8 cellular contexts compared by ENCODE assay signal in genomic region chr17:53032861-53033271, GRCh38.
A peak's percentile ranks its signal among the peaks of the same experiment; 100 is the strongest.
DNase-seq lines count a peak whose midpoint lies in the region; ATAC-seq, FAIRE-seq and TF ChIP-seq lines count a peak whose summit lies in the region.

No MANE protein-coding gene starts in this region.

- intact Hi-C loops in K562 (cut with micrococcal nuclease), result no loop called here

- H3K79me2 ChIP-seq in K562 (ENCODE audit: control insufficient read depth, insufficient read depth, low read length), result no peaks in the 10 kb centered on the region

- no peak for DNase-seq in GM10266 (ENCODE audit: extremely low spot score)
- DNase-seq in NCI-H2029 treated with DMSO at 0.1 percent for 48 hours (lab: John Stamatoyannopoulos, UW), result peak; percentile 90
- peak in 1 of 4 experiments; percentile 9 for DNase-seq in K562 (ENCODE audit: extremely low read depth in 1 of 4, low spot score in 3 of 4)
- DNase-seq in nephron progenitor cell, result peak; percentile 48
- DNase-seq in Ammon's horn (ENCODE audit: low spot score), result no peak
- DNase-seq in KG1 (lab: John Stamatoyannopoulos, UW), result no peak

- H3K4me2 ChIP-seq in K562 (ENCODE audit: insufficient read depth, low read length), result no peak overlapping the region

- H3K27ac Mint-ChIP-seq in nephron progenitor cell, result no peak overlapping the region

- ATAC-seq in K562 (no peak), HG03039 (IDR thresholded peaks at IDR 0.05; ENCODE audit: unreplicated experiment) (no peak), GM18858 (IDR thresholded peaks at IDR 0.05; ENCODE audit: unreplicated experiment) (no peak)

- POLR2A ChIA-PET in K562 (lab: Yijun Ruan, JAX), result no interaction called here

- peak in 1 of 2 experiments; percentile 29; a peak in 2 of 4 replicates for TF ChIP-seq RAD21 in K562 (CRISPR knock-in tag; conservative IDR thresholded peaks at IDR 0.05 in 1 of 2, IDR thresholded peaks at IDR 0.05 in 1 of 2)

- no peaks in the 10 kb centered on the region for H3K9me1 ChIP-seq in K562 (ENCODE audit: control insufficient read depth, insufficient read depth, low read length)

- peaks cover 16% of the 10 kb centered on the region for H3K9me3 Mint-ChIP-seq in nephron progenitor cell

- CTCF ChIA-PET in K562 (lab: Yijun Ruan, JAX; ENCODE audit: low intra/inter-chr PET ratio), result interaction anchor here (0.9 kb wide), 1 partner anchor 1859 kb away, joined by 4 read pairs; no protein-coding TSS in a partner anchor

- H3K9ac ChIP-seq in K562 (ENCODE audit: insufficient read depth in 1 of 2, low read depth in 2 of 2, low read length in 2 of 2), result no peak overlapping the region

- no peaks in the 10 kb centered on the region for H3K4me1 Mint-ChIP-seq in nephron progenitor cell

- H3K36me3 ChIP-seq in K562 (ENCODE audit: control insufficient read depth, insufficient read depth, low read length), result no peaks in the 10 kb centered on the region

- H3K27me3 Mint-ChIP-seq in nephron progenitor cell (ENCODE audit: low read depth, poor library complexity), result no peaks in the 10 kb centered on the region

- no peak overlapping the region for H2AFZ ChIP-seq in K562 (ENCODE audit: low read depth, low read length)

- TF ChIP-seq CTCF in GM10266 (IDR thresholded peaks at IDR 0.05; ENCODE audit: control insufficient read depth, insufficient read depth, low read depth, missing control alignments) (peak; percentile 7), K562 (IDR thresholded peaks at IDR 0.05 in 2 of 3, conservative IDR thresholded peaks at IDR 0.05 in 1 of 3; ENCODE audit: insufficient read depth in 2 of 3, low read depth in 1 of 3, low read length in 3 of 3) (peak in 2 of 3 experiments; percentile 12 to 28; a peak in 1 of 6 replicates), nephron progenitor cell (IDR thresholded peaks at IDR 0.05) (peak; percentile 71)

- no peaks in the 10 kb centered on the region for H3K27me3 ChIP-seq in K562 (ENCODE audit: control insufficient read depth in 2 of 2, insufficient read depth in 2 of 2, low read length in 2 of 2)

- no TSS peak for BruUV-seq in K562 (replicated peaks; lab: Mats Ljungman, UMichigan)

- no peak for TF ChIP-seq EP300 in K562 (IDR thresholded peaks at IDR 0.05; ENCODE audit: low read length)

- H3K4me1 ChIP-seq in K562 (replicated peaks in 1 of 2; ENCODE audit: control insufficient read depth in 2 of 2, insufficient read depth in 2 of 2, low read length in 2 of 2), result no peaks in the 10 kb centered on the region

- no peak overlapping the region for H3K4me3 ChIP-seq in K562

- no peaks in the 10 kb centered on the region for H3K9me3 ChIP-seq in K562 (replicated peaks; ENCODE audit: control insufficient read depth, insufficient read depth, low read depth, low read length)

- no peak overlapping the region for H3K27ac ChIP-seq in K562 (ENCODE audit: extremely low read depth, low read depth, low read length)

- TF ChIP-seq POLR2A in K562 (conservative IDR thresholded peaks at IDR 0.05), result no peak

- no peaks in the 10 kb centered on the region for H4K20me1 ChIP-seq in K562 (replicated peaks; ENCODE audit: control insufficient read depth, insufficient read depth, low read length)

- no peaks in the 10 kb centered on the region for H3K36me3 Mint-ChIP-seq in nephron progenitor cell (ENCODE audit: low read depth)

- in situ Hi-C loops in K562 (cut with MboI), result no loop called here

- 0% methylated on average over 3 of the region's 3 CpGs for WGBS in K562 (ENCODE audit: insufficient coverage, low coverage, missing lambda C conversion rate)

- FAIRE-seq in K562 (lab: Jason Lieb, UNC), result no peak

- no peak overlapping the region for H3K4me3 Mint-ChIP-seq in nephron progenitor cell

TF ChIP-seq in K562, 482 proteins besides CTCF, POLR2A, EP300 and RAD21:
- TF ChIP-seq SREBF2 (CRISPR knock-in tag; IDR thresholded peaks at IDR 0.05) (no peak), NFIC (IDR thresholded peaks at IDR 0.05) (peak; percentile 29)

Comparison
In these comparisons a context has a peak if more than half of its experiments do, and no peak if none do; other contexts are left out.
1. DNase-seq: peak in NCI-H2029 treated with DMSO at 0.1 percent for 48 hours (single experiment) and nephron progenitor cell (single experiment); none in GM10266 (single experiment), Ammon's horn (single experiment) and KG1 (single experiment).
2. CTCF ChIP-seq: peak in every context shown above with its lines; median percentile 71 in nephron progenitor cell; 20 in K562; 7 in GM10266.